Comparison of ENCODE assay signal across 8 cellular contexts in genomic region chr12:62933871-62934798, GRCh38. TPM values are rescaled to one million over a fixed set of nuclear protein-coding genes. Genes with fewer than 3 reads are reported as not detected.
DNase-seq lines count a peak whose midpoint lies in the region; ATAC-seq and TF ChIP-seq lines count a peak whose summit lies in the region.

No MANE protein-coding gene starts in this region.

- H3K4me1 ChIP-seq in hepatocyte (ENCODE audit: insufficient read depth), result peaks cover 3% of the 10 kb centered on the region
- H3K4me1 ChIP-seq in rectal smooth muscle tissue (ENCODE audit: control insufficient read depth, insufficient read depth, low read length), result peaks cover 4% of the 10 kb centered on the region

- no peaks in the 10 kb centered on the region for H3K9me2 ChIP-seq in hepatocyte (replicated peaks; ENCODE audit: insufficient read depth)

- WGBS in hepatocyte (ENCODE audit: low lambda C conversion rate, missing lambda C conversion rate), result under 1% methylated on average over 60 of the region's 65 CpGs

- no peaks in the 10 kb centered on the region for H3K36me3 ChIP-seq in hepatocyte (replicated peaks; ENCODE audit: insufficient read depth, low read depth)
- no peaks in the 10 kb centered on the region for H3K36me3 ChIP-seq in rectal smooth muscle tissue (ENCODE audit: control insufficient read depth, insufficient read depth, low read length)

- ATAC-seq in HG02840 (IDR thresholded peaks at IDR 0.05; ENCODE audit: low FRiP score, unreplicated experiment), result peak; percentile 34

- no peak overlapping the region for H3K9ac ChIP-seq in rectal smooth muscle tissue (ENCODE audit: low read length)

- H3K9me3 ChIP-seq in hepatocyte (ENCODE audit: low read depth), result no peaks in the 10 kb centered on the region

- H3K79me2 ChIP-seq in hepatocyte, result peaks cover 39% of the 10 kb centered on the region

- TF ChIP-seq CTCF in AG09309 (IDR thresholded peaks at IDR 0.05; ENCODE audit: control insufficient read depth, insufficient read depth, low read depth, low read length, missing control alignments) (peak; percentile 6), GM12875 (IDR thresholded peaks at IDR 0.05; ENCODE audit: borderline replicate concordance, insufficient read depth, low read depth, low read length) (no peak), hepatocyte (IDR thresholded peaks at IDR 0.05; ENCODE audit: poor library complexity) (no peak)

- peak overlapping the region; percentile 34 for H2AFZ ChIP-seq in hepatocyte

- H3K27ac ChIP-seq in angular gyrus (ENCODE audit: low read depth, low read length), result peak overlapping the region; percentile 93
- H3K27ac ChIP-seq in hepatocyte, result peak overlapping the region; percentile 24
- H3K27ac ChIP-seq in rectal smooth muscle tissue (ENCODE audit: low read depth, low read length), result no peak overlapping the region

- peak overlapping the region; percentile 94 for H3K4me2 ChIP-seq in hepatocyte

- DNase-seq in AG09309 (ENCODE audit: low read depth) (no peak), NCI-H345 (lab: John Stamatoyannopoulos, UW) (peak; percentile 36), hepatocyte (ENCODE audit: low spot score) (peak; percentile 54), NCI-H446 treated with DMSO at 0.1 percent for 48 hours (lab: John Stamatoyannopoulos, UW) (no peak)

- H3K27me3 ChIP-seq in hepatocyte, result no peaks in the 10 kb centered on the region
- H3K27me3 ChIP-seq in rectal smooth muscle tissue (ENCODE audit: control insufficient read depth, insufficient read depth, low read length), result peaks cover 4% of the 10 kb centered on the region

- peak overlapping the region; percentile 85 for H3K4me3 ChIP-seq in AG09309 (ENCODE audit: control insufficient read depth, low read depth, low read length)
- H3K4me3 ChIP-seq in GM12875 (ENCODE audit: low read depth, low read length), result peak overlapping the region; percentile 50
- peak overlapping the region; percentile 85 for H3K4me3 ChIP-seq in hepatocyte
- peak overlapping the region; percentile 77 for H3K4me3 ChIP-seq in rectal smooth muscle tissue (ENCODE audit: low read length)

- H4K20me1 ChIP-seq in hepatocyte (ENCODE audit: insufficient read depth, poor library complexity, severe bottlenecking), result no peaks in the 10 kb centered on the region

RNA-seq across cellular contexts. Expression of gene PPM1H, which starts 0.8 kb away (rescaled TPM):
- 19.6 and 21.8 TPM in 2 replicates for total RNA-seq in hepatocyte
- 9.2 TPM in 2 replicates for polyA plus RNA-seq in hepatocyte

Comparison
In these comparisons a context has a peak if more than half of its experiments do, and no peak if none do; other contexts are left out.
1. DNase-seq: peak in NCI-H345 (single experiment) and hepatocyte (single experiment); none in AG09309 (single experiment) and NCI-H446 treated with DMSO at 0.1 percent for 48 hours (single experiment).
2. Peak in every context shown above with its lines, with median percentiles within 50 percentile points of each other: H3K4me3 ChIP-seq.